9 cellular contexts compared by ENCODE assay signal in the genomic region with DNA sequence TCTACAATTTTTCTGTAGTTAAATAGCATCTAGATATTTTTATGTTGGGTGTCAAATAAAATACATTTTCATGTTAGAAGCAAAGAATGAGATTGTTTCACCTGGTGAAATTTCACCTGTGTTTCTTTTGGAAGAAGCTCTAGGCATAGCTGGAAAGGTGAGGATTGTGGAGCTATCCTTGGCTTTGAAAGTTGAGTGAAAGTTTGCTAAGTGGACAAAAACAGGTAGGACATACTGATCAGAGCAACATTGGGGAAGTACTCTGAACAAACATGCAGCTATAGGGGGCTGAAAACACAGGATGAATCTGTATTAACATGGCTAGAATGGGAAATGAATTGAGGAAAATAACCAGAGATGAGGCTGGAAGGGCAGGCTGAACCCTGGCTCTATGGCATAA. TPM values are rescaled to one million over a fixed set of nuclear protein-coding genes. Genes with fewer than 3 reads are reported as not detected.
"Had no signal": no experiment of that assay in that cellular context is flagged by ENCODE, and none has a peak within 500 bp of the region (broad histone marks: within the 10 kb centered on the region; RNA-seq: fewer than 3 reads in every experiment).

No MANE protein-coding gene starts in this region.

- H3K27ac ChIP-seq: HL-60 had no signal

- DNase-seq: IMR-90, KBM-7, KG1 had no signal

- H3K4me1 Mint-ChIP-seq: IgD-negative memory B cell had no signal

- ATAC-seq: K562 had no signal

- FAIRE-seq: HTR-8/SVneo, K562 had no signal

- H3K36me3 Mint-ChIP-seq: IgD-negative memory B cell had no signal

- H3K27me3 Mint-ChIP-seq: IgD-negative memory B cell had no signal

- H3K4me3 Mint-ChIP-seq: IgD-negative memory B cell had no signal

- H3K9me3 Mint-ChIP-seq: IgD-negative memory B cell had no signal

- H3K4me3 ChIP-seq: K562 had no signal

RNA-seq across cellular contexts. Expression of a gene that starts 18.8 kb away (rescaled TPM):
- total RNA-seq: HT-29, HT1080, IMR-90 had no signal
- polyA plus RNA-seq: IgD-negative memory B cell had no signal
